14 cellular contexts compared by ENCODE assay signal in the genomic region with DNA sequence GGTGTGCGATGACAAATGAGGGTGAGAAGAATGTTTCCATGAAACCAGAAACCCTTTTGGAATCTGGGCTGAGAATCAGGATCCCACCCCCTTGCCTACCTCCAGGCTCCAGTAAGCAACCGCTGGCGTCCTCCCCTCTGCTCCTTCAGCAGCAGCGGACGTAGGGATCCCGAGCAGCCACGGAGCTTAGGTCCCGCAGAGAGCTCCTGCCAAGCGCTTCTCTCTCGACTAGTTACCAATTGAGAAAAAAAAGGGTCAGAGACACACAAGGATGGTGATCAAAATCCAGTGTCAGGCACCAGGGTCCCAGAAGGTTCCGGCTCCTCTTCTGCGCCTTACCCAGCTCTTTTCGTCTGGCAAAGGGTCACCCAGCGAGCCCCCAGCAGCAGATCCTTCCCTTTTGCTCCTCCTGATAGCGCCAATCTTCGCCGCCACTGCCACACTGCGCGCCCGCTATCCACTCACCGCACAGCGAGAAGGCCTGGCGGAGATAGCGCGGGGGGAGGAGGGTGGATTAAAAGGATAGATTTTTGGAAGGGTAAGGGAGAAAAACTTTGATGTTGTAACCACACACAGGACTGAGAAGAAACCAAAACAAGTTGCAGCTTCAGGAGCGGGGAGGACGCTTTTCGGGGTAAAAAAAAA.
DNase-seq lines count a peak whose midpoint lies in the region; ATAC-seq and TF ChIP-seq lines count a peak whose summit lies in the region.
"Had no signal": no experiment of that assay in that cellular context is flagged by ENCODE, and none has a peak within 500 bp of the region (broad histone marks: within the 10 kb centered on the region; RNA-seq: fewer than 3 reads in every experiment).

No MANE protein-coding gene starts in this region.

- peaks cover 8% of the 10 kb centered on the region for H3K27me3 ChIP-seq in left ventricle myocardium inferior (ENCODE audit: low read depth)
- H3K27me3 ChIP-seq in neuron (ENCODE audit: insufficient read depth, low read length) = peaks cover 9% of the 10 kb centered on the region
- H3K27me3 ChIP-seq: SJSA1 had no signal

- H3K4me3 ChIP-seq in SK-N-MC (peak overlapping the region; percentile 77), left ventricle myocardium inferior (peak overlapping the region; percentile 52), neuron (ENCODE audit: low read length) (peak overlapping the region; percentile 70)
- H3K4me3 ChIP-seq: pancreas, SJSA1 had no signal

- H3K36me3 ChIP-seq in SK-N-MC (ENCODE audit: insufficient read depth, low read length) = no peaks in the 10 kb centered on the region
- no peaks in the 10 kb centered on the region for H3K36me3 ChIP-seq in left ventricle myocardium inferior
- no peaks in the 10 kb centered on the region for H3K36me3 ChIP-seq in neuron (ENCODE audit: insufficient read depth, low read length)
- H3K36me3 ChIP-seq: pancreas, SJSA1 had no signal

- TF ChIP-seq CTCF in left ventricle myocardium inferior (IDR thresholded peaks at IDR 0.05; ENCODE audit: borderline replicate concordance) = no peak

- H3K9ac ChIP-seq in SK-N-MC (ENCODE audit: insufficient read length) = no peak overlapping the region

- intact Hi-C loops in left ventricle myocardium inferior (cut with micrococcal nuclease) (no loop called here), sciatic nerve (cut with DNase I) (no loop called here)

- H3K9me3 ChIP-seq in SK-N-MC (ENCODE audit: low read depth, low read length) (no peaks in the 10 kb centered on the region), left ventricle myocardium inferior (replicated peaks) (no peaks in the 10 kb centered on the region), neuron (ENCODE audit: low read length) (no peaks in the 10 kb centered on the region)
- H3K9me3 ChIP-seq: pancreas had no signal

- H3K27ac ChIP-seq in SK-N-MC = no peak overlapping the region
- H3K27ac ChIP-seq in left ventricle myocardium inferior (replicated peaks) = no peak overlapping the region
- H3K27ac ChIP-seq: HL-60, pancreas, SJSA1 had no signal

- peak overlapping the region; percentile 98 for H2AFZ ChIP-seq in neuron (ENCODE audit: low read depth, low read length)

- no peak for ATAC-seq in sciatic nerve
- ATAC-seq: activated CD4-positive, alpha-beta T cell treated with anti-CD3 and anti-CD28 coated beads for 36 hours; left colon; pancreas had no signal

- H3K4me1 ChIP-seq in left ventricle myocardium inferior (peaks cover 31% of the 10 kb centered on the region), neuron (ENCODE audit: insufficient read depth, low read length) (peaks cover 11% of the 10 kb centered on the region)
- H3K4me1 ChIP-seq: SJSA1 had no signal

- DNase-seq in A172 (ENCODE audit: low spot score) (peak; percentile 1), SK-N-MC (ENCODE audit: low read depth, low spot score) (no peak), left ventricle myocardium inferior (no peak), EL (no peak), HCEC 1CT (no peak), sciatic nerve (ENCODE audit: low spot score) (no peak)
- no peak for DNase-seq in stimulated activated CD4-positive, alpha-beta T cell treated with anti-CD3 and anti-CD28 coated beads, Interleukin-1b, Interleukin-23, amount 100 ng/mL, for 48 hours
- DNase-seq: DND-41, left colon had no signal
